22 cellular contexts compared by ENCODE assay signal in the genomic region with DNA sequence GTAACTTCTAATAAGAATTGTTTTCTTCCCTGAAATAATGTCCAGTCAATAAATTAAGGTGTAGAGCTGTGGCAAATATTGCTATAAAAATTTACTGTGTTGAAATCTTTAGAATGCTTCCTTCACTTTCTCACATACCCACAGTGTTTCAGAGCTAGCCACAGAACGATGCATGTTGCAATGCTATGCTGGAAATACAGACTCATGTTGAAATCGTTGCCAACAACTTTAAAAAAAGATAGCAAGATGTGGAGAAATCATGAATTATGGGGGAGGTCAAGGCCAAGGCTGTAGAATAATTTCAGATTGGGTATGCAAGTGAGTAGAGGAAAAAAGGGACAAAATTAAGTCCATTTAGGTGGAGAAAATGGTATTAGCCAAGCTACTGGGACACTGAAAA.
DNase-seq lines count a peak whose midpoint lies in the region; ATAC-seq and TF ChIP-seq lines count a peak whose summit lies in the region.
"Had no signal": no experiment of that assay in that cellular context is flagged by ENCODE, and none has a peak within 500 bp of the region (broad histone marks: within the 10 kb centered on the region; RNA-seq: fewer than 3 reads in every experiment).

No MANE protein-coding gene starts in this region.

- H3K27ac ChIP-seq in IMR-90 (ENCODE audit: insufficient read depth, low read length) (no peak overlapping the region), SK-N-SH (ENCODE audit: low read depth in 2 of 2, low read length in 1 of 2) (no peak overlapping the region)
- H3K27ac ChIP-seq: ascending aorta; BLaER1 treated with 17β-estradiol and CSF1 and Interleukin-3, amounts not matched to agents 10 nM and 100 nM; Peyer's patch; right lobe of liver; tibial artery; WERI-Rb-1 had no signal

- no peak overlapping the region for H2BK120ac ChIP-seq in IMR-90 (ENCODE audit: low read depth, low read length)

- no peak overlapping the region for H2BK20ac ChIP-seq in IMR-90 (ENCODE audit: low read depth, low read length)

- no peak overlapping the region for H3K4ac ChIP-seq in IMR-90 (ENCODE audit: low read depth, low read length)

- no peak overlapping the region for H4K5ac ChIP-seq in IMR-90 (ENCODE audit: low read depth, low read length)

- no peak for TF ChIP-seq EP300 in SK-N-SH (IDR thresholded peaks at IDR 0.05; ENCODE audit: borderline replicate concordance in 1 of 2, low read depth in 1 of 2, low read length in 1 of 2)

- no peak overlapping the region for H2AK5ac ChIP-seq in IMR-90 (ENCODE audit: low read depth, low read length)

- dilution Hi-C loops in IMR-90 (cut with HindIII; ENCODE audit: low sequenced_read_pairs, unreplicated experiment): no loop called here

- H3K23ac ChIP-seq in IMR-90 (ENCODE audit: low read depth, low read length): no peak overlapping the region

- CTCF ChIA-PET in IMR-90 (lab: Yijun Ruan, JAX) (interaction anchor here (0.6 kb wide), 1 partner anchor 19 kb away, joined by 3 read pairs; no protein-coding TSS in a partner anchor), SK-N-SH (lab: Yijun Ruan, JAX) (no interaction called here)

- POLR2A ChIA-PET in IMR-90 (lab: Charles Lee; ENCODE audit: unreplicated experiment) (no interaction called here), SK-N-SH (lab: Yijun Ruan, JAX) (no interaction called here)

- H3K9ac ChIP-seq in IMR-90 (ENCODE audit: low read depth, low read length) (no peak overlapping the region), adipocyte (ENCODE audit: low read length) (no peak overlapping the region), SK-N-SH (no peak overlapping the region)
- H3K9ac ChIP-seq: BLaER1 treated with 17β-estradiol and CSF1 and Interleukin-3, amounts not matched to agents 10 nM and 100 nM had no signal

- H3K79me2 ChIP-seq in SK-N-SH (ENCODE audit: insufficient read depth): no peaks in the 10 kb centered on the region

- no peak overlapping the region for H2BK5ac ChIP-seq in IMR-90 (ENCODE audit: low read depth, low read length, poor library complexity, severe bottlenecking)

- no peak for TF ChIP-seq RAD21 in IMR-90 (IDR thresholded peaks at IDR 0.05; ENCODE audit: low read length)
- no peak for TF ChIP-seq RAD21 in SK-N-SH (IDR thresholded peaks at IDR 0.05; ENCODE audit: low read length)

- no peak for TF ChIP-seq POLR2A in IMR-90 (IDR thresholded peaks at IDR 0.05; ENCODE audit: low read depth, low read length)

- TF ChIP-seq CTCF in IMR-90 (conservative IDR thresholded peaks at IDR 0.05; ENCODE audit: low read depth, low read length) (no peak), foreskin fibroblast (IDR thresholded peaks at IDR 0.05; ENCODE audit: low read depth, low read length) (no peak), SK-N-SH (IDR thresholded peaks at IDR 0.05) (no peak)

- H3K4me1 ChIP-seq in IMR-90 (ENCODE audit: control insufficient read depth, insufficient read depth, low read length) (no peaks in the 10 kb centered on the region), adipocyte (ENCODE audit: control insufficient read depth, insufficient read depth, low read length) (peaks cover 30% of the 10 kb centered on the region), SK-N-SH (ENCODE audit: control insufficient read depth in 1 of 2, insufficient read depth in 2 of 2, low read depth in 1 of 2, low read length in 1 of 2) (no peaks in the 10 kb centered on the region)
- H3K4me1 ChIP-seq: ascending aorta, Peyer's patch, right lobe of liver, tibial artery had no signal

- no peaks in the 10 kb centered on the region for H3F3A ChIP-seq in SK-N-SH (replicated peaks; ENCODE audit: insufficient read depth)

- no peak overlapping the region; the same call in 1 of the 2 replicates for H3K4me2 ChIP-seq in IMR-90 (ENCODE audit: low read depth, low read length)
- no peak overlapping the region for H3K4me2 ChIP-seq in SK-N-SH
- H3K4me2 ChIP-seq: BLaER1 treated with 17β-estradiol and CSF1 and Interleukin-3, amounts not matched to agents 10 nM and 100 nM had no signal

- H3K9me3 ChIP-seq in IMR-90 (ENCODE audit: control insufficient read depth, insufficient read depth, low read length) (peaks cover 3% of the 10 kb centered on the region), adipocyte (ENCODE audit: control insufficient read depth, low read length) (peaks cover 13% of the 10 kb centered on the region), SK-N-SH (no peaks in the 10 kb centered on the region)
- H3K9me3 ChIP-seq: Peyer's patch, right lobe of liver, tibial artery had no signal

- H2AK9ac ChIP-seq in IMR-90 (replicated peaks; ENCODE audit: low read depth, low read length, poor library complexity): no peak overlapping the region

- no peaks in the 10 kb centered on the region for H3K79me1 ChIP-seq in IMR-90 (ENCODE audit: low read depth in 1 of 2, low read length in 2 of 2)

- WGBS in IMR-90 (ENCODE audit: extremely low coverage in 2 of 2, insufficient read length in 1 of 2), 2 experiments: 14% methylated on average over 1 of the region's 2 CpGs; no CpG with 5 or more reads in 1 of the 2 experiments
- WGBS in SK-N-SH (ENCODE audit: low lambda C conversion rate): 7% methylated on average over 2 of the region's 2 CpGs

- H3K9me2 ChIP-seq in SK-N-SH: no peaks in the 10 kb centered on the region

- ATAC-seq in IMR-90 (ENCODE audit: low read depth) (peak; percentile 74), GM18502 (IDR thresholded peaks at IDR 0.05; ENCODE audit: poor library complexity, unreplicated experiment) (no peak), HG02840 (IDR thresholded peaks at IDR 0.05; ENCODE audit: low FRiP score, unreplicated experiment) (no peak)
- ATAC-seq: K562, right lobe of liver had no signal

- DNase-seq in AG08395 (ENCODE audit: low spot score): peak; percentile 63
- peak; percentile 83 for DNase-seq in IMR-90
- peak; percentile 95 for DNase-seq in adipocyte (ENCODE audit: low read depth)
- peak; percentile 72 to 76 for DNase-seq in foreskin fibroblast
- no peak for DNase-seq in NCI-H510A (lab: John Stamatoyannopoulos, UW)
- DNase-seq in SK-N-SH: no peak
- DNase-seq: activated CD8-positive, alpha-beta memory T cell treated with anti-CD3 and anti-CD28 coated beads for 24 hours; DMS153; foreskin melanocyte; immature natural killer cell; NCI-H1436 treated with DMSO at 0.1 percent for 48 hours; NCI-H446 treated with DMSO at 0.1 percent for 48 hours; Peyer's patch; right lobe of liver; stimulated activated CD4-positive, alpha-beta T cell treated with anti-CD3 and anti-CD28 coated beads, Interleukin-4, amount 100 ng/mL, for 4 hours; tibial artery had no signal

- H3K18ac ChIP-seq in IMR-90 (ENCODE audit: low read depth, low read length): no peak overlapping the region

- no peak overlapping the region for H4K91ac ChIP-seq in IMR-90 (ENCODE audit: insufficient read depth, low read depth, low read length)

- H3K36me3 ChIP-seq in IMR-90 (ENCODE audit: control insufficient read depth, insufficient read depth, low read length) (no peaks in the 10 kb centered on the region), adipocyte (ENCODE audit: control insufficient read depth, insufficient read depth, low read length, severe bottlenecking) (no peaks in the 10 kb centered on the region), SK-N-SH (replicated peaks in 1 of 2; ENCODE audit: control insufficient read depth in 1 of 2, insufficient read depth in 2 of 2, low read length in 1 of 2) (no peaks in the 10 kb centered on the region)
- H3K36me3 ChIP-seq: ascending aorta; BLaER1 treated with 17β-estradiol and CSF1 and Interleukin-3, amounts not matched to agents 10 nM and 100 nM; Peyer's patch; right lobe of liver; tibial artery; WERI-Rb-1 had no signal

- no peak overlapping the region for H4K8ac ChIP-seq in IMR-90 (ENCODE audit: low read depth in 2 of 2, low read length in 2 of 2)

- no peak overlapping the region for H3K4me3 ChIP-seq in IMR-90 (ENCODE audit: insufficient read depth, low read depth, low read length)
- H3K4me3 ChIP-seq in adipocyte (ENCODE audit: low read length): peak overlapping the region; percentile 3
- no peak overlapping the region for H3K4me3 ChIP-seq in foreskin fibroblast (ENCODE audit: low read depth in 1 of 2, low read length in 2 of 2)
- no peak overlapping the region for H3K4me3 ChIP-seq in SK-N-SH (ENCODE audit: low read depth in 2 of 2, low read length in 1 of 2)
- H3K4me3 ChIP-seq: ascending aorta; BLaER1 treated with 17β-estradiol and CSF1 and Interleukin-3, amounts not matched to agents 10 nM and 100 nM; K562; Peyer's patch; right lobe of liver; tibial artery had no signal

- no peaks in the 10 kb centered on the region for H4K20me1 ChIP-seq in IMR-90 (ENCODE audit: insufficient read depth, low read length)
- no peaks in the 10 kb centered on the region for H4K20me1 ChIP-seq in SK-N-SH (ENCODE audit: insufficient read depth)
- H4K20me1 ChIP-seq: BLaER1 treated with 17β-estradiol and CSF1 and Interleukin-3, amounts not matched to agents 10 nM and 100 nM had no signal

- no peaks in the 10 kb centered on the region for H3K9me1 ChIP-seq in IMR-90 (ENCODE audit: insufficient read depth, low read length)

- no peak overlapping the region for H3K14ac ChIP-seq in IMR-90 (replicated peaks; ENCODE audit: low read depth, low read length)

- H3K56ac ChIP-seq in IMR-90 (ENCODE audit: extremely low read depth, insufficient read depth, low read length): no peak overlapping the region

- intact Hi-C loops in IMR-90 (cut with micrococcal nuclease): no loop called here

- no peak overlapping the region for H2AFZ ChIP-seq in IMR-90 (replicated peaks; ENCODE audit: low read length, poor library complexity)
- no peak overlapping the region for H2AFZ ChIP-seq in SK-N-SH (ENCODE audit: low read depth)

- no peak overlapping the region for H2BK15ac ChIP-seq in IMR-90 (ENCODE audit: low read depth, low read length)

- in situ Hi-C loops in IMR-90 (cut with MboI; ENCODE audit: low sequenced_read_pairs): no loop called here

- H3K27me3 ChIP-seq in IMR-90 (ENCODE audit: control insufficient read depth, insufficient read depth, low read length) (no peaks in the 10 kb centered on the region), adipocyte (replicated peaks; ENCODE audit: control insufficient read depth, insufficient read depth, low read length) (no peaks in the 10 kb centered on the region), SK-N-SH (ENCODE audit: insufficient read depth) (peaks cover 5% of the 10 kb centered on the region; the same call in 1 of the 2 replicates)
- H3K27me3 ChIP-seq: ascending aorta; BLaER1 treated with 17β-estradiol and CSF1 and Interleukin-3, amounts not matched to agents 10 nM and 100 nM; Peyer's patch; right lobe of liver; tibial artery had no signal

- no TSS peak for BruUV-seq in IMR-90 (replicated peaks; lab: Mats Ljungman, UMichigan)

TF ChIP-seq in IMR-90, 13 proteins besides CTCF, POLR2A, EP300 and RAD21:
- TF ChIP-seq CEBPB (IDR thresholded peaks at IDR 0.05; ENCODE audit: low read depth, low read length): peak; percentile 94
- no peak for TF ChIP-seq CHD1 (IDR thresholded peaks at IDR 0.05; ENCODE audit: low read depth, low read length)
- no peak for TF ChIP-seq RCOR1 (IDR thresholded peaks at IDR 0.05; ENCODE audit: insufficient replicate concordance, low read length)
- TF ChIP-seq FOS (IDR thresholded peaks at IDR 0.05; ENCODE audit: low read depth, low read length): no peak

Comparison
In these comparisons a context has a peak if more than half of its experiments do, and no peak if none do; other contexts are left out.
1. DNase-seq: peak in AG08395 (single experiment), IMR-90 (single experiment), adipocyte (single experiment) and foreskin fibroblast (2 of 2); none in NCI-H510A (single experiment) and SK-N-SH (single experiment).